In genomic region chr6:12233693-12234551, GRCh38 we compare ENCODE assay signal across 8 cellular contexts.
DNase-seq lines count a peak whose midpoint lies in the region; ATAC-seq lines count a peak whose summit lies in the region.

No MANE protein-coding gene starts in this region.

- H3K4me3 ChIP-seq in effector memory CD4-positive, alpha-beta T cell (ENCODE audit: insufficient read depth, low read depth, low read length, poor library complexity, severe bottlenecking): no peak overlapping the region

- no peaks in the 10 kb centered on the region for H3K27me3 ChIP-seq in effector memory CD4-positive, alpha-beta T cell (replicated peaks; ENCODE audit: control insufficient read depth, insufficient read depth, low read length, poor library complexity, severe bottlenecking)

- H3K27ac Mint-ChIP-seq in T-helper 2 cell treated with Interferon-gamma antibody and Interleukin-4, amounts not matched to agents 5 μg/mL and 100 μg/mL, for 36 hours: peak overlapping the region; percentile 51

- no peaks in the 10 kb centered on the region for H3K9me3 ChIP-seq in effector memory CD4-positive, alpha-beta T cell (ENCODE audit: control insufficient read depth, low read length)

- H3K4me1 ChIP-seq in effector memory CD4-positive, alpha-beta T cell (ENCODE audit: control insufficient read depth, insufficient read depth, low read length, poor library complexity, severe bottlenecking): peaks cover 7% of the 10 kb centered on the region

- H3K4me3 Mint-ChIP-seq in T-helper 2 cell treated with Interferon-gamma antibody and Interleukin-4, amounts not matched to agents 5 μg/mL and 100 μg/mL, for 36 hours: peak overlapping the region; percentile 35

- peaks cover 27% of the 10 kb centered on the region for H3K4me1 Mint-ChIP-seq in T-helper 2 cell treated with Interferon-gamma antibody and Interleukin-4, amounts not matched to agents 5 μg/mL and 100 μg/mL, for 36 hours (ENCODE audit: low read depth)

- H3K36me3 Mint-ChIP-seq in T-helper 2 cell treated with Interferon-gamma antibody and Interleukin-4, amounts not matched to agents 5 μg/mL and 100 μg/mL, for 36 hours (ENCODE audit: low read depth): no peaks in the 10 kb centered on the region

- ATAC-seq in GM19395 (IDR thresholded peaks at IDR 0.05; ENCODE audit: unreplicated experiment): peak; percentile 53

- H3K27me3 Mint-ChIP-seq in T-helper 2 cell treated with Interferon-gamma antibody and Interleukin-4, amounts not matched to agents 5 μg/mL and 100 μg/mL, for 36 hours (ENCODE audit: low read depth): no peaks in the 10 kb centered on the region

- peak in 10 of 14 donors; percentile 3 to 56 (median 19) for DNase-seq in C1 segment of cervical spinal cord (lab: John Stamatoyannopoulos, UW)
- DNase-seq in NCI-H128 (lab: John Stamatoyannopoulos, UW; ENCODE audit: unreplicated experiment): peak; percentile 42
- DNase-seq in T-helper 2 cell treated with Interferon-gamma antibody and Interleukin-4, amounts not matched to agents 5 μg/mL and 100 μg/mL, for 36 hours (ENCODE audit: low spot score): peak; percentile 59
- DNase-seq in caudate nucleus (lab: John Stamatoyannopoulos, UW): peak in 45 of 61 donors; percentile 2 to 82 (median 26)
- peak; percentile 95 for DNase-seq in kidney tubule cell (ENCODE audit: low spot score)
- peak; percentile 1 for DNase-seq in stimulated activated CD8-positive, alpha-beta memory T cell treated with anti-CD3 and anti-CD28 coated beads, Interleukin-15, amount 100 ng/mL, for 1 hour (ENCODE audit: low read depth)
- no peak for DNase-seq in effector memory CD4-positive, alpha-beta T cell

- H3K9me3 Mint-ChIP-seq in T-helper 2 cell treated with Interferon-gamma antibody and Interleukin-4, amounts not matched to agents 5 μg/mL and 100 μg/mL, for 36 hours: no peaks in the 10 kb centered on the region

- no peak overlapping the region for H3K27ac ChIP-seq in caudate nucleus (ENCODE audit: low read depth, low read length)
- H3K27ac ChIP-seq in effector memory CD4-positive, alpha-beta T cell (ENCODE audit: insufficient read depth, low read length, poor library complexity, severe bottlenecking): no peak overlapping the region

- H3K36me3 ChIP-seq in effector memory CD4-positive, alpha-beta T cell (ENCODE audit: control insufficient read depth, insufficient read depth, low read length): no peaks in the 10 kb centered on the region

Comparison
In these comparisons a context has a peak if more than half of its experiments do, and no peak if none do; other contexts are left out.
1. DNase-seq: peak in C1 segment of cervical spinal cord (10 of 14), NCI-H128 (single experiment), T-helper 2 cell treated with Interferon-gamma antibody and Interleukin-4, amounts not matched to agents 5 μg/mL and 100 μg/mL, for 36 hours (single experiment), caudate nucleus (45 of 61), kidney tubule cell (single experiment) and stimulated activated CD8-positive, alpha-beta memory T cell treated with anti-CD3 and anti-CD28 coated beads, Interleukin-15, amount 100 ng/mL, for 1 hour (single experiment); none in effector memory CD4-positive, alpha-beta T cell (0 of 3).